Comparison of ENCODE assay signal across 3 cellular contexts in the genomic region with DNA sequence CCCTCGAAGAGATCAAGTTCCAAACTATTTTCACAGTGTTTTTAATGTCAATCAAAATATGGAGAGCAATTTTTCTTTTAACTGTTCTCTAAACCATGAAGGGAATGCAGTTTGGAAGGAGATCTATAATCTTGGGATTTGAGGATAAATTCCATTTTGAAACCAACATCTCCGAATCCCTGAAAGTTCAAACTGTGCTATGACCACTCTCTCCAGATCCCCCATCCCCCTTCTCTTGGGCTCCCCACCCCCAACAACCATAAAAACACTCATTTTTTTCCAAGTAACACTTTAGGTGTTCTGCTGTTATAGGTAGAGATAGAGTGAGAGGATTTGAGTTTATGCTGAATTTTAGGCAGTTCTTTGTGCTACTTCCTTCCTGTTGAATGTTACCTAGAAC.
TF ChIP-seq lines count a peak whose summit lies in the region.

No MANE protein-coding gene starts in this region.

TF ChIP-seq in SK-N-SH, 30 proteins besides CTCF, POLR2A, EP300 and RAD21:
- no peak for TF ChIP-seq NFIC (IDR thresholded peaks at IDR 0.05; ENCODE audit: borderline replicate concordance)
- TF ChIP-seq, protein P1, sequence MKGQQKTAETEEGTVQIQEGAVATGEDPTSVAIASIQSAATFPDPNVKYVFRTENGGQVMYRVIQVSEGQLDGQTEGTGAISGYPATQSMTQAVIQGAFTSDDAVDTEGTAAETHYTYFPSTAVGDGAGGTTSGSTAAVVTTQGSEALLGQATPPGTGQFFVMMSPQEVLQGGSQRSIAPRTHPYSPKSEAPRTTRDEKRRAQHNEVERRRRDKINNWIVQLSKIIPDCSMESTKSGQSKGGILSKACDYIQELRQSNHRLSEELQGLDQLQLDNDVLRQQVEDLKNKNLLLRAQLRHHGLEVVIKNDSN (IDR thresholded peaks at IDR 0.05; ENCODE audit: borderline replicate concordance, low read depth) = no peak
- no peak for TF ChIP-seq RCOR1 (IDR thresholded peaks at IDR 0.05; ENCODE audit: low read length)
TF ChIP-seq in SK-N-SH: peak in this region for 0.

TF ChIP-seq in SK-N-SH treated with all-trans-retinoic acid at 6 μM for 48 hours, 23 proteins besides CTCF, POLR2A, EP300 and RAD21:
- TF ChIP-seq, protein P2, sequence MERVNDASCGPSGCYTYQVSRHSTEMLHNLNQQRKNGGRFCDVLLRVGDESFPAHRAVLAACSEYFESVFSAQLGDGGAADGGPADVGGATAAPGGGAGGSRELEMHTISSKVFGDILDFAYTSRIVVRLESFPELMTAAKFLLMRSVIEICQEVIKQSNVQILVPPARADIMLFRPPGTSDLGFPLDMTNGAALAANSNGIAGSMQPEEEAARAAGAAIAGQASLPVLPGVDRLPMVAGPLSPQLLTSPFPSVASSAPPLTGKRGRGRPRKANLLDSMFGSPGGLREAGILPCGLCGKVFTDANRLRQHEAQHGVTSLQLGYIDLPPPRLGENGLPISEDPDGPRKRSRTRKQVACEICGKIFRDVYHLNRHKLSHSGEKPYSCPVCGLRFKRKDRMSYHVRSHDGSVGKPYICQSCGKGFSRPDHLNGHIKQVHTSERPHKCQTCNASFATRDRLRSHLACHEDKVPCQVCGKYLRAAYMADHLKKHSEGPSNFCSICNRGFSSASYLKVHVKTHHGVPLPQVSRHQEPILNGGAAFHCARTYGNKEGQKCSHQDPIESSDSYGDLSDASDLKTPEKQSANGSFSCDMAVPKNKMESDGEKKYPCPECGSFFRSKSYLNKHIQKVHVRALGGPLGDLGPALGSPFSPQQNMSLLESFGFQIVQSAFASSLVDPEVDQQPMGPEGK (CRISPR knock-in tag; IDR thresholded peaks at IDR 0.05; ENCODE audit: borderline replicate concordance) = no peak
- TF ChIP-seq TCF4 (CRISPR knock-in tag; IDR thresholded peaks at IDR 0.05; ENCODE audit: borderline replicate concordance) = no peak
- TF ChIP-seq BACH2 (CRISPR knock-in tag; IDR thresholded peaks at IDR 0.05; ENCODE audit: borderline replicate concordance) = no peak
- no peak for TF ChIP-seq ZNF70 (CRISPR knock-in tag; IDR thresholded peaks at IDR 0.05)
- TF ChIP-seq, protein P3, sequence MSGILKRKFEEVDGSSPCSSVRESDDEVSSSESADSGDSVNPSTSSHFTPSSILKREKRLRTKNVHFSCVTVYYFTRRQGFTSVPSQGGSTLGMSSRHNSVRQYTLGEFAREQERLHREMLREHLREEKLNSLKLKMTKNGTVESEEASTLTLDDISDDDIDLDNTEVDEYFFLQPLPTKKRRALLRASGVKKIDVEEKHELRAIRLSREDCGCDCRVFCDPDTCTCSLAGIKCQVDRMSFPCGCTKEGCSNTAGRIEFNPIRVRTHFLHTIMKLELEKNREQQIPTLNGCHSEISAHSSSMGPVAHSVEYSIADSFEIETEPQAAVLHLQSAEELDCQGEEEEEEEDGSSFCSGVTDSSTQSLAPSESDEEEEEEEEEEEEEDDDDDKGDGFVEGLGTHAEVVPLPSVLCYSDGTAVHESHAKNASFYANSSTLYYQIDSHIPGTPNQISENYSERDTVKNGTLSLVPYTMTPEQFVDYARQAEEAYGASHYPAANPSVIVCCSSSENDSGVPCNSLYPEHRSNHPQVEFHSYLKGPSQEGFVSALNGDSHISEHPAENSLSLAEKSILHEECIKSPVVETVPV (CRISPR knock-in tag; IDR thresholded peaks at IDR 0.05) = no peak
- TF ChIP-seq CSDC2 (CRISPR knock-in tag; IDR thresholded peaks at IDR 0.05) = no peak
- no peak for TF ChIP-seq SNAI2 (CRISPR knock-in tag; IDR thresholded peaks at IDR 0.05)
- TF ChIP-seq TOX (CRISPR knock-in tag; IDR thresholded peaks at IDR 0.05; ENCODE audit: borderline replicate concordance) = no peak
- TF ChIP-seq ZNF8 (CRISPR knock-in tag; IDR thresholded peaks at IDR 0.05) = no peak
- TF ChIP-seq, protein P4, sequence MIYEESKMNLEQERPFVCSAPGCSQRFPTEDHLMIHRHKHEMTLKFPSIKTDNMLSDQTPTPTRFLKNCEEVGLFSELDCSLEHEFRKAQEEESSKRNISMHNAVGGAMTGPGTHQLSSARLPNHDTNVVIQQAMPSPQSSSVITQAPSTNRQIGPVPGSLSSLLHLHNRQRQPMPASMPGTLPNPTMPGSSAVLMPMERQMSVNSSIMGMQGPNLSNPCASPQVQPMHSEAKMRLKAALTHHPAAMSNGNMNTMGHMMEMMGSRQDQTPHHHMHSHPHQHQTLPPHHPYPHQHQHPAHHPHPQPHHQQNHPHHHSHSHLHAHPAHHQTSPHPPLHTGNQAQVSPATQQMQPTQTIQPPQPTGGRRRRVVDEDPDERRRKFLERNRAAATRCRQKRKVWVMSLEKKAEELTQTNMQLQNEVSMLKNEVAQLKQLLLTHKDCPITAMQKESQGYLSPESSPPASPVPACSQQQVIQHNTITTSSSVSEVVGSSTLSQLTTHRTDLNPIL (CRISPR knock-in tag; IDR thresholded peaks at IDR 0.05; ENCODE audit: low read depth) = no peak
- TF ChIP-seq ESRRG (CRISPR knock-in tag; IDR thresholded peaks at IDR 0.05) = no peak
- TF ChIP-seq ARNTL (CRISPR knock-in tag; IDR thresholded peaks at IDR 0.05; ENCODE audit: borderline replicate concordance, low read depth) = no peak
- TF ChIP-seq ZNF565 (CRISPR knock-in tag; conservative IDR thresholded peaks at IDR 0.05; ENCODE audit: low read depth) = no peak

TF ChIP-seq in H1, 55 proteins besides CTCF, POLR2A, EP300 and RAD21:
- no peak for TF ChIP-seq BACH1 (IDR thresholded peaks at IDR 0.05; ENCODE audit: low read length)
- TF ChIP-seq NRF1 (IDR thresholded peaks at IDR 0.05; ENCODE audit: low read depth, low read length) = no peak
- no peak for TF ChIP-seq EGR1 (IDR thresholded peaks at IDR 0.05; ENCODE audit: borderline replicate concordance, low read depth, low read length)
- TF ChIP-seq SAP30 (IDR thresholded peaks at IDR 0.05; ENCODE audit: insufficient read depth, insufficient replicate concordance, low read length) = no peak
- TF ChIP-seq HDAC2 (IDR thresholded peaks at IDR 0.05; ENCODE audit: borderline replicate concordance in 1 of 2, low read depth in 2 of 2, low read length in 2 of 2) = no peak
- TF ChIP-seq KDM5A (IDR thresholded peaks at IDR 0.05; ENCODE audit: low read length) = no peak
- TF ChIP-seq, protein P5, sequence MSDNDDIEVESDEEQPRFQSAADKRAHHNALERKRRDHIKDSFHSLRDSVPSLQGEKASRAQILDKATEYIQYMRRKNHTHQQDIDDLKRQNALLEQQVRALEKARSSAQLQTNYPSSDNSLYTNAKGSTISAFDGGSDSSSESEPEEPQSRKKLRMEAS (IDR thresholded peaks at IDR 0.05) = no peak
- no peak for TF ChIP-seq POLR2AphosphoS5 (IDR thresholded peaks at IDR 0.05; ENCODE audit: low read depth, low read length)
- TF ChIP-seq TCF12 (IDR thresholded peaks at IDR 0.05; ENCODE audit: low read depth, low read length) = no peak
- no peak for TF ChIP-seq BRCA1 (IDR thresholded peaks at IDR 0.05; ENCODE audit: low read depth, low read length)
- no peak for TF ChIP-seq PHF8 (conservative IDR thresholded peaks at IDR 0.05; ENCODE audit: low read depth, low read length)
- TF ChIP-seq TAF1 (IDR thresholded peaks at IDR 0.05; ENCODE audit: low read depth, low read length) = no peak
- no peak for TF ChIP-seq TEAD4 (IDR thresholded peaks at IDR 0.05; ENCODE audit: low read depth, low read length)
- no peak for TF ChIP-seq CEBPB (IDR thresholded peaks at IDR 0.05; ENCODE audit: low read depth, low read length)
- TF ChIP-seq EZH2 (IDR thresholded peaks at IDR 0.05; ENCODE audit: low read depth, low read length, severe bottlenecking) = no peak
- no peak for TF ChIP-seq CBX8 (IDR thresholded peaks at IDR 0.05; ENCODE audit: borderline replicate concordance, low read depth, low read length)
